In genomic region chr7:4416436-4417092, GRCh38 we compare ENCODE assay signal across 11 cellular contexts.
DNase-seq lines count a peak whose midpoint lies in the region; ATAC-seq, FAIRE-seq and TF ChIP-seq lines count a peak whose summit lies in the region.
"Had no signal": no experiment of that assay in that cellular context is flagged by ENCODE, and none has a peak within 500 bp of the region (broad histone marks: within the 10 kb centered on the region; RNA-seq: fewer than 3 reads in every experiment).

No MANE protein-coding gene starts in this region.

- H3K9me3 Mint-ChIP-seq in stimulated activated naive B cell treated with anti-CD40 and anti-IgM and Interleukin-4, amounts not matched to agents 10 μg/mL and 1 μg/mL and 100 μg/mL, for 72 hours = peaks cover 13% of the 10 kb centered on the region in 2 donors
- peaks cover 9 to 33% (median 19%) of the 10 kb centered on the region in 8 donors for H3K9me3 Mint-ChIP-seq in CD4-positive, alpha-beta memory T cell

- peak; percentile 22 for DNase-seq in NOMO-1 treated with DMSO at 0.1 percent for 48 hours (lab: John Stamatoyannopoulos, UW; ENCODE audit: unreplicated experiment)
- DNase-seq in NOMO-1 (lab: John Stamatoyannopoulos, UW; ENCODE audit: unreplicated experiment in 2 of 2) = no peak
- peak; percentile 61 for DNase-seq in NCI-H2227 (lab: John Stamatoyannopoulos, UW; ENCODE audit: unreplicated experiment)
- DNase-seq in epithelial cell of esophagus (ENCODE audit: low read depth) = peak; percentile 10
- no peak for DNase-seq in stimulated activated naive B cell treated with anti-CD40 and anti-IgM and Interleukin-4, amounts not matched to agents 10 μg/mL and 1 μg/mL and 100 μg/mL, for 72 hours
- DNase-seq in HTR-8/SVneo (ENCODE audit: insufficient read length, low spot score) = no peak
- DNase-seq in CD4-positive, alpha-beta memory T cell = no peak
- DNase-seq in H7 = no peak
- DNase-seq: endodermal cell had no signal

- no peak overlapping the region for H3K27ac Mint-ChIP-seq in stimulated activated naive B cell treated with anti-CD40 and anti-IgM and Interleukin-4, amounts not matched to agents 10 μg/mL and 1 μg/mL and 100 μg/mL, for 72 hours
- H3K27ac Mint-ChIP-seq in CD4-positive, alpha-beta memory T cell = peak overlapping the region in 1 of 7 donors; percentile 58
- H3K27ac Mint-ChIP-seq: endodermal cell had no signal

- H3K4me3 Mint-ChIP-seq in stimulated activated naive B cell treated with anti-CD40 and anti-IgM and Interleukin-4, amounts not matched to agents 10 μg/mL and 1 μg/mL and 100 μg/mL, for 72 hours = peak overlapping the region; percentile 13 to 39
- peak overlapping the region in 4 of 8 donors; percentile 49 to 72 (median 62) for H3K4me3 Mint-ChIP-seq in CD4-positive, alpha-beta memory T cell
- H3K4me3 Mint-ChIP-seq: endodermal cell had no signal

- no peak for ATAC-seq in stimulated activated naive B cell treated with anti-CD40 and anti-IgM and Interleukin-4, amounts not matched to agents 10 μg/mL and 1 μg/mL and 100 μg/mL, for 72 hours (replicated peaks)
- ATAC-seq: left lobe of liver had no signal

- H3K27me3 Mint-ChIP-seq in stimulated activated naive B cell treated with anti-CD40 and anti-IgM and Interleukin-4, amounts not matched to agents 10 μg/mL and 1 μg/mL and 100 μg/mL, for 72 hours = peaks cover 0 to 5% of the 10 kb centered on the region in 2 donors
- peaks cover 3 to 4% of the 10 kb centered on the region in 2 donors for H3K27me3 Mint-ChIP-seq in CD4-positive, alpha-beta memory T cell

- no peaks in the 10 kb centered on the region for H3K36me3 Mint-ChIP-seq in stimulated activated naive B cell treated with anti-CD40 and anti-IgM and Interleukin-4, amounts not matched to agents 10 μg/mL and 1 μg/mL and 100 μg/mL, for 72 hours
- H3K36me3 Mint-ChIP-seq in CD4-positive, alpha-beta memory T cell = no peaks in the 10 kb centered on the region

- no peaks in the 10 kb centered on the region for H3K9me3 ChIP-seq in CD4-positive, alpha-beta memory T cell (ENCODE audit: control insufficient read depth in 1 of 2, low read length in 2 of 2)
- H3K9me3 ChIP-seq: SJCRH30 had no signal

- intact Hi-C loops in CD4-positive, alpha-beta memory T cell (cut with micrococcal nuclease) = no loop called here

- H3K4me1 ChIP-seq in CD4-positive, alpha-beta memory T cell (ENCODE audit: insufficient read depth, low read length) = no peaks in the 10 kb centered on the region
- H3K4me1 ChIP-seq: SJCRH30 had no signal

- no peak overlapping the region for H3K27ac ChIP-seq in CD4-positive, alpha-beta memory T cell (ENCODE audit: low read depth, low read length)
- H3K27ac ChIP-seq: SJCRH30 had no signal

- H3K36me3 ChIP-seq in CD4-positive, alpha-beta memory T cell (ENCODE audit: insufficient read depth, low read length) = no peaks in the 10 kb centered on the region
- H3K36me3 ChIP-seq in H7 (replicated peaks; ENCODE audit: control insufficient read depth, insufficient read depth, low read length) = no peaks in the 10 kb centered on the region
- H3K36me3 ChIP-seq: SJCRH30 had no signal

- POLR2A ChIA-PET in CD4-positive, alpha-beta memory T cell (lab: Charles Lee; ENCODE audit: partially characterized antibody) = no interaction called here

- no peak for TF ChIP-seq CTCF in epithelial cell of esophagus (IDR thresholded peaks at IDR 0.05; ENCODE audit: insufficient read depth, low read depth, low read length, missing control alignments)

- FAIRE-seq in HTR-8/SVneo (lab: Jason Lieb, UNC) = no peak

- CTCF ChIA-PET in CD4-positive, alpha-beta memory T cell (lab: Charles Lee; ENCODE audit: partially characterized antibody) = no interaction called here

- H3K4me1 Mint-ChIP-seq in stimulated activated naive B cell treated with anti-CD40 and anti-IgM and Interleukin-4, amounts not matched to agents 10 μg/mL and 1 μg/mL and 100 μg/mL, for 72 hours = no peaks in the 10 kb centered on the region
- H3K4me1 Mint-ChIP-seq in CD4-positive, alpha-beta memory T cell = peaks cover 0 to 5% (median 2%) of the 10 kb centered on the region in 4 donors
- H3K4me1 Mint-ChIP-seq: endodermal cell had no signal

- H3K4me3 ChIP-seq in epithelial cell of esophagus (ENCODE audit: low read length) (no peak overlapping the region), H7 (ENCODE audit: insufficient read depth, low read depth, low read length) (no peak overlapping the region)
- H3K4me3 ChIP-seq in CD4-positive, alpha-beta memory T cell (ENCODE audit: low read length in 2 of 2) = no peak overlapping the region
- H3K4me3 ChIP-seq: SJCRH30 had no signal

- H3K27me3 ChIP-seq in CD4-positive, alpha-beta memory T cell (ENCODE audit: insufficient read depth, low read length) = no peaks in the 10 kb centered on the region
- H3K27me3 ChIP-seq in H7 (ENCODE audit: control insufficient read depth, insufficient read depth, low read length) = no peaks in the 10 kb centered on the region
- H3K27me3 ChIP-seq: SJCRH30 had no signal

Comparison
In these comparisons a context has a peak if more than half of its experiments do, and no peak if none do; other contexts are left out.
1. DNase-seq: peak in NOMO-1 treated with DMSO at 0.1 percent for 48 hours (single experiment), NCI-H2227 (single experiment) and epithelial cell of esophagus (single experiment); none in NOMO-1 (0 of 2), stimulated activated naive B cell treated with anti-CD40 and anti-IgM and Interleukin-4, amounts not matched to agents 10 μg/mL and 1 μg/mL and 100 μg/mL, for 72 hours (single experiment), HTR-8/SVneo (single experiment), CD4-positive, alpha-beta memory T cell (0 of 5) and H7 (single experiment).